In the genomic region with DNA sequence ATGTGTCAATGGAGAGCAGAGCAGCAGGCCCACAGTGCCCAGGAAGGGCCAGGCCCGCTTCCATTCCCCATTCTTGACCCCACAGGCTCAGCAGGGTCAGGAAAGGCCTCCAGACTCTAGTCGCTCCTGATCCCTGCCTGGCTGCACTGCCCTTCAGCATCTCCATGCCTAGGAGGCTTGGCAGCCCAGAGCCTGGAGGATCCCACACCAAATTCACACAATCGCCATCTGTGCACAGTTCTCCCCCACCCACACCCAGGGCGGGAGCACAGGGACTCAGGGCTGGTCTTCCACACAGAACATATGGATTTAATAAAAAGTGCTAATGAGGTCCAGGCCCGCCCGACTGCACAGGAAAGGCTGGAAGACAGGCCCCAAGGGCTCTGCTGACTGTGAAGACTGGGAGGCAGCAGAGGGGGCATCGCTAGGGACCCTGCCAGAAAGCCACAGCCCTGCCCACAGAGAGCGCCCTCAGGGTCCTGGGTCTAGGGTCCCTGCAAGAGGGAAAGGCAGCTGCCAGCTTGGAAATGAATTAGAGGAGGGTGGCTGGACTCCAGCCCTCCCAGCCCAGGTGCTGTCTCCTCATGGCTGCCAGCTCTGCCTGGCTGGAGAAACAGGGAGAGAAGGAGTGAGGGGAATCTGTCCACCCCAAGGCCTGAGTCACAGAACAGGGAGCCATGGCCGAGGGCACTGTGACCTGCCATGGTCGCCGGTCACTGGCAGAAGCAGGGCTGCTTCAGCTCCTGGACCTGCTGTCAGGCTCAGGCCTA, we compare ENCODE assay signal across 9 cellular contexts. TPM values are rescaled to one million over a fixed set of nuclear protein-coding genes. Genes with fewer than 3 reads are reported as not detected.
DNase-seq lines count a peak whose midpoint lies in the region; ATAC-seq and TF ChIP-seq lines count a peak whose summit lies in the region.
"Had no signal": no experiment of that assay in that cellular context is flagged by ENCODE, and none has a peak within 500 bp of the region (broad histone marks: within the 10 kb centered on the region; RNA-seq: fewer than 3 reads in every experiment).

No MANE protein-coding gene starts in this region.

- H3K4me1 ChIP-seq in suprapubic skin (peaks cover 54% of the 10 kb centered on the region), prostate gland (replicated peaks) (no peaks in the 10 kb centered on the region)

- peak; percentile 1 for DNase-seq in GM10266 (ENCODE audit: extremely low spot score)
- DNase-seq in SK-N-MC (ENCODE audit: low read depth, low spot score), result no peak
- peak; percentile 86 for DNase-seq in fibroblast of the conjunctiva (ENCODE audit: low read depth)
- no peak for DNase-seq in suprapubic skin (ENCODE audit: low spot score in 2 of 2)
- DNase-seq in prostate gland (ENCODE audit: low spot score), result no peak
- no peak for DNase-seq in NCI-H345 (lab: John Stamatoyannopoulos, UW)
- DNase-seq: activated naive CD4-positive, alpha-beta T cell treated with anti-CD3 and anti-CD28 coated beads, Interleukin-2, amount 10 ng/mL, durations not matched to agents 7 days and 5 days; stimulated activated naive CD8-positive, alpha-beta T cell treated with anti-CD3 and anti-CD28 coated beads, Interleukin-15, amount 100 ng/mL, for 72 hours had no signal

- WGBS in suprapubic skin, result 56% methylated on average over 8 of the region's 11 CpGs
- WGBS in prostate gland, result 76% methylated on average over 11 of the region's 11 CpGs

- TF ChIP-seq POLR2A in suprapubic skin (IDR thresholded peaks at IDR 0.05) (no peak), prostate gland (IDR thresholded peaks at IDR 0.05) (no peak)

- TF ChIP-seq CTCF in GM10266 (IDR thresholded peaks at IDR 0.05; ENCODE audit: control insufficient read depth, insufficient read depth, low read depth, missing control alignments) (no peak), suprapubic skin (IDR thresholded peaks at IDR 0.05) (no peak), prostate gland (IDR thresholded peaks at IDR 0.05) (no peak)

- no peaks in the 10 kb centered on the region for H3K27me3 ChIP-seq in suprapubic skin
- H3K27me3 ChIP-seq in prostate gland (replicated peaks; ENCODE audit: insufficient read depth), result no peaks in the 10 kb centered on the region

- TF ChIP-seq EP300 in suprapubic skin (IDR thresholded peaks at IDR 0.05), result no peak

- H3K4me3 ChIP-seq in SK-N-MC (peak overlapping the region; percentile 52), suprapubic skin (no peak overlapping the region), prostate gland (no peak overlapping the region)

- no peak overlapping the region for H3K9ac ChIP-seq in SK-N-MC (ENCODE audit: insufficient read length)

- ATAC-seq in HG03045 (IDR thresholded peaks at IDR 0.05; ENCODE audit: unreplicated experiment), result no peak
- ATAC-seq: stimulated activated naive CD8-positive, alpha-beta T cell treated with anti-CD3 and anti-CD28 coated beads, Interleukin-15, amount 100 ng/mL, for 72 hours had no signal

- H3K36me3 ChIP-seq in SK-N-MC (ENCODE audit: insufficient read depth, low read length), result no peaks in the 10 kb centered on the region
- H3K36me3 ChIP-seq in suprapubic skin, result peaks cover 9% of the 10 kb centered on the region
- H3K36me3 ChIP-seq in prostate gland, result no peaks in the 10 kb centered on the region

- intact Hi-C loops in prostate gland (cut with DNase I), result no loop called here

- H3K9me3 ChIP-seq in SK-N-MC (ENCODE audit: low read depth, low read length) (no peaks in the 10 kb centered on the region), suprapubic skin (no peaks in the 10 kb centered on the region), prostate gland (no peaks in the 10 kb centered on the region)

- H3K27ac ChIP-seq in SK-N-MC (peak overlapping the region; percentile 29; the same call in 1 of the 2 replicates), suprapubic skin (peak overlapping the region; percentile 65), prostate gland (no peak overlapping the region)

RNA-seq across cellular contexts. Expression of gene DKK3, which starts 39.7 kb away (rescaled TPM):
- 100 to 1,000 TPM; 105 to 152 (median 137) TPM for total RNA-seq in suprapubic skin
- total RNA-seq in prostate gland, result 100 to 1,000 TPM; 160 to 273 TPM

Comparison
In these comparisons a context has a peak if more than half of its experiments do, and no peak if none do; other contexts are left out.
1. DNase-seq: peak in GM10266 (single experiment) and fibroblast of the conjunctiva (single experiment); none in SK-N-MC (single experiment), suprapubic skin (0 of 2), prostate gland (single experiment) and NCI-H345 (single experiment).
2. H3K27ac ChIP-seq: peak in SK-N-MC (single experiment) and suprapubic skin (single experiment); none in prostate gland (0 of 2).